In the genomic region with DNA sequence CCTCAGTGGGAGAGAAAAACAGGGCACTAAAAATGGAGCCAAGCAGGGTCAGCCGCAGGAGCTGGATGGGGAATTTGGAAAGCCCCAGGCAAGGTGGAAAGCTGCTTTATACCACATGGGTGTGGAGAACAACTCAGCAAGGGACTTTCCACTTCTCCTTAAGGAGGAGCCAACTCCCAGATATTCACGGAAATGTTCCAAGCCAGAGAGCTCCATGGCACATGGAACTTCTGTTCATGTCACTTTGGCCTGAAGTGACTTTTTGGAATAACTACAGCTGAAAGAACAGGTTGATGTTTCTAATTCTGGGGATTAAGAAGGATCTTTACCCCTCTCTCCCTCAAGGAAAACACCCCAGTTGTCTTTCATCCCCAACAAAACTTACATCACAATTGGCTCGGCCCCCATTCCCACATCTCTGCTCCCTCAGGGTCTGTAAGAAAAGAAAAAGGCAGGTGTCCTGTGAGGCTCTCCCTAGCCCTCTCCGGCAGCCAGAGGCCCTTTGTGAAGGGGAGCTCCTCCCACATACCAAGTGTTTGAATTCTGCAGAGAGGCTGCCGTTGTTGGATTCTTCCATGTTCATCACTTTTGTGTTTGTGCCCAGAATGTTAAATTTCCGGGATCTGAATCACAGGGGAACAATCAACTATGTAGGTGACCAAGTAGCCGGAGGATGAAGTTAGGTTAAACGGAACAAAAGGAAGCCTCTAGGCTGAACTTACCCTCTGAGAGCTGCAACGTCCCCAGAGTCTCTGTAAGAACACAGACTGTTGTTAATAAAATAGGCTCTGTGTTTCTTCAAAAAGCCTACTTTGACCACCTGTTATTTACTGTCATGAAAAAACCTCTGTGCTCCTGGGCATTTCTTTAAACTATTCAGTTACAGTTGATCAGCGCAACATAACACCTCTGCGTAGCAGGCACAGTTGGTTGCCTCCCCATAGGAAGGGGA, we compare ENCODE assay signal across 8 cellular contexts. TPM values are rescaled to one million over a fixed set of nuclear protein-coding genes. Genes with fewer than 3 reads are reported as not detected.
DNase-seq lines count a peak whose midpoint lies in the region; FAIRE-seq and TF ChIP-seq lines count a peak whose summit lies in the region.

No MANE protein-coding gene starts in this region.

- no peaks in the 10 kb centered on the region for H4K20me1 ChIP-seq in hepatocyte (ENCODE audit: insufficient read depth, poor library complexity, severe bottlenecking)

- H3K36me3 ChIP-seq in hepatocyte (replicated peaks; ENCODE audit: insufficient read depth, low read depth) (no peaks in the 10 kb centered on the region), small intestine (ENCODE audit: control insufficient read depth in 2 of 2, insufficient read depth in 2 of 2, low read length in 2 of 2) (peaks cover 19 to 32% of the 10 kb centered on the region in 2 donors), adrenal gland (replicated peaks in 1 of 2) (peaks cover 0 to 100% of the 10 kb centered on the region in 2 donors)

- H3K4me3 ChIP-seq in hepatocyte (no peak overlapping the region), small intestine (ENCODE audit: low read depth in 1 of 2, low read length in 2 of 2) (peak overlapping the region in 1 of 2 donors; percentile 20), adrenal gland (no peak overlapping the region)

- FAIRE-seq in small intestine (lab: Jason Lieb, UNC): no peak

- WGBS in hepatocyte (ENCODE audit: low lambda C conversion rate, missing lambda C conversion rate): 54% methylated on average over 11 of the region's 11 CpGs
- 53 to 69% (median 62%) methylated on average over 11 of the region's 11 CpGs for WGBS in small intestine, 3 donors
- WGBS in adrenal gland, 4 donors: 56 to 64% (median 61%) methylated on average over 10 to 11 of the region's 11 CpGs

- no peaks in the 10 kb centered on the region for H3K9me3 ChIP-seq in hepatocyte (ENCODE audit: low read depth)
- no peaks in the 10 kb centered on the region for H3K9me3 ChIP-seq in small intestine (ENCODE audit: control insufficient read depth, low read depth)
- no peaks in the 10 kb centered on the region for H3K9me3 ChIP-seq in adrenal gland (replicated peaks in 1 of 3)

- no peaks in the 10 kb centered on the region for H3K9me3 Mint-ChIP-seq in activated T-helper 2 cell treated with anti-CD3 and anti-CD28 coated beads, Interferon-gamma antibody, Interleukin-2, Interleukin-4, amounts not matched to agents 10 μg/mL and 5 μg/mL and 100 μg/mL, durations not matched to agents 14 hours and 24 hours and 36 hours

- H3K9me2 ChIP-seq in hepatocyte (replicated peaks; ENCODE audit: insufficient read depth): no peaks in the 10 kb centered on the region

- peaks cover 8% of the 10 kb centered on the region for H3K4me1 Mint-ChIP-seq in activated T-helper 2 cell treated with anti-CD3 and anti-CD28 coated beads, Interferon-gamma antibody, Interleukin-2, Interleukin-4, amounts not matched to agents 10 μg/mL and 5 μg/mL and 100 μg/mL, durations not matched to agents 14 hours and 24 hours and 36 hours (ENCODE audit: low read depth)

- H3K79me2 ChIP-seq in hepatocyte: no peaks in the 10 kb centered on the region

- no peak overlapping the region for H2AFZ ChIP-seq in hepatocyte

- H3K27ac Mint-ChIP-seq in activated T-helper 2 cell treated with anti-CD3 and anti-CD28 coated beads, Interferon-gamma antibody, Interleukin-2, Interleukin-4, amounts not matched to agents 10 μg/mL and 5 μg/mL and 100 μg/mL, durations not matched to agents 14 hours and 24 hours and 36 hours: peak overlapping the region; percentile 12

- no peaks in the 10 kb centered on the region for H3K4me1 ChIP-seq in hepatocyte (ENCODE audit: insufficient read depth)
- H3K4me1 ChIP-seq in small intestine (ENCODE audit: control insufficient read depth in 2 of 2, insufficient read depth in 1 of 2, low read depth in 1 of 2, low read length in 1 of 2): no peaks in the 10 kb centered on the region
- peaks cover 0 to 6% of the 10 kb centered on the region in 2 donors for H3K4me1 ChIP-seq in adrenal gland (replicated peaks in 1 of 2)

- H3K27me3 Mint-ChIP-seq in activated T-helper 2 cell treated with anti-CD3 and anti-CD28 coated beads, Interferon-gamma antibody, Interleukin-2, Interleukin-4, amounts not matched to agents 10 μg/mL and 5 μg/mL and 100 μg/mL, durations not matched to agents 14 hours and 24 hours and 36 hours (ENCODE audit: low read depth): no peaks in the 10 kb centered on the region

- intact Hi-C loops in activated T-helper 2 cell treated with anti-CD3 and anti-CD28 coated beads, Interferon-gamma antibody, Interleukin-2, Interleukin-4, amounts not matched to agents 10 μg/mL and 5 μg/mL and 100 μg/mL, durations not matched to agents 14 hours and 24 hours and 36 hours (cut with micrococcal nuclease): no loop called here
- intact Hi-C loops in adrenal gland (cut with DNase I): loop anchor here in 1 of 2 donors (10.0 kb wide), 1 partner anchor 186 kb away; no protein-coding TSS in a partner anchor

- CTCF ChIA-PET in HEK293T (lab: Yijun Ruan, JAX): interaction anchor here (0.9 to 1.0 kb wide), 2 partner anchors 77 to 107 kb away, joined by 3 to 5 read pairs; no protein-coding TSS in a partner anchor

- TF ChIP-seq CTCF in hepatocyte (IDR thresholded peaks at IDR 0.05; ENCODE audit: poor library complexity): no peak
- no peak for TF ChIP-seq CTCF in adrenal gland (IDR thresholded peaks at IDR 0.05)

- TF ChIP-seq POLR2A in adrenal gland (IDR thresholded peaks at IDR 0.05): no peak

- H3K27ac ChIP-seq in hepatocyte: peak overlapping the region; percentile 36
- H3K27ac ChIP-seq in small intestine (ENCODE audit: low read depth in 1 of 2, low read length in 1 of 2): peak overlapping the region in 1 of 2 donors; percentile 57
- peak overlapping the region in 2 of 5 donors; percentile 7 to 45 for H3K27ac ChIP-seq in adrenal gland

- peaks cover 71% of the 10 kb centered on the region for H3K36me3 Mint-ChIP-seq in activated T-helper 2 cell treated with anti-CD3 and anti-CD28 coated beads, Interferon-gamma antibody, Interleukin-2, Interleukin-4, amounts not matched to agents 10 μg/mL and 5 μg/mL and 100 μg/mL, durations not matched to agents 14 hours and 24 hours and 36 hours (ENCODE audit: low read depth)

- POLR2A ChIA-PET in HEK293T (lab: Yijun Ruan, JAX): no interaction called here

- H3K4me3 Mint-ChIP-seq in activated T-helper 2 cell treated with anti-CD3 and anti-CD28 coated beads, Interferon-gamma antibody, Interleukin-2, Interleukin-4, amounts not matched to agents 10 μg/mL and 5 μg/mL and 100 μg/mL, durations not matched to agents 14 hours and 24 hours and 36 hours (ENCODE audit: low read depth): no peak overlapping the region

- no peak overlapping the region for H3K4me2 ChIP-seq in hepatocyte

- no peaks in the 10 kb centered on the region for H3K27me3 ChIP-seq in hepatocyte
- no peaks in the 10 kb centered on the region for H3K27me3 ChIP-seq in small intestine (ENCODE audit: control insufficient read depth in 2 of 2, insufficient read depth in 2 of 2, low read length in 2 of 2)
- no peaks in the 10 kb centered on the region for H3K27me3 ChIP-seq in adrenal gland

- peak; percentile 49 for DNase-seq in HK-2 (ENCODE audit: unreplicated experiment)
- no peak for DNase-seq in activated T-helper 2 cell treated with anti-CD3 and anti-CD28 coated beads, Interferon-gamma antibody, Interleukin-2, Interleukin-4, amounts not matched to agents 10 μg/mL and 5 μg/mL and 100 μg/mL, durations not matched to agents 14 hours and 24 hours and 36 hours (ENCODE audit: low spot score)
- DNase-seq in hepatocyte (ENCODE audit: low spot score): no peak
- DNase-seq in small intestine: peak; percentile 48
- no peak for DNase-seq in adrenal gland
- DNase-seq in HEK293T (ENCODE audit: extremely low spot score): no peak
- no peak for DNase-seq in stimulated activated CD4-positive, alpha-beta T cell treated with anti-CD3 and anti-CD28 coated beads, Interleukin-4, amount 100 ng/mL, for 1 hour
- DNase-seq in OCI-M2 (lab: John Stamatoyannopoulos, UW; ENCODE audit: unreplicated experiment): no peak

TF ChIP-seq in HEK293T, 16 proteins besides CTCF, POLR2A, EP300 and RAD21:
- no peak for TF ChIP-seq SUZ12 (IDR thresholded peaks at IDR 0.05)

RNA-seq across cellular contexts. Expression of a gene that starts 41.0 kb away (rescaled TPM):
- total RNA-seq in activated T-helper 2 cell treated with anti-CD3 and anti-CD28 coated beads, Interferon-gamma antibody, Interleukin-2, Interleukin-4, amounts not matched to agents 10 μg/mL and 5 μg/mL and 100 μg/mL, durations not matched to agents 14 hours and 24 hours and 36 hours: 288 and 302 TPM in 2 replicates
- total RNA-seq in hepatocyte: 5.5 and 6.5 TPM in 2 replicates
- polyA plus RNA-seq in hepatocyte: 3.5 and 6.1 TPM in 2 replicates
- 10 to 100 TPM in 2 of 3 donors, 1 to 10 TPM in 1; 2.7 to 18.3 (median 11.3) TPM for polyA plus RNA-seq in small intestine
- 100 to 1,000 TPM in 4 of 8 donors, 10 to 100 TPM in 4; 39.9 to 169 (median 102) TPM for total RNA-seq in adrenal gland
- 10 to 100 TPM; 22.6 to 51.4 (median 39.2) TPM for polyA plus RNA-seq in adrenal gland

RNA-seq across cellular contexts. Expression of a gene that starts 53.1 kb away (rescaled TPM):
- 162 and 164 TPM in 2 replicates for total RNA-seq in activated T-helper 2 cell treated with anti-CD3 and anti-CD28 coated beads, Interferon-gamma antibody, Interleukin-2, Interleukin-4, amounts not matched to agents 10 μg/mL and 5 μg/mL and 100 μg/mL, durations not matched to agents 14 hours and 24 hours and 36 hours
- total RNA-seq in hepatocyte: 26.0 and 27.9 TPM in 2 replicates
- polyA plus RNA-seq in hepatocyte: 18.7 and 25.7 TPM in 2 replicates
- polyA plus RNA-seq in small intestine: 10 to 100 TPM; 13.4 to 22.0 (median 18.1) TPM
- 100 to 1,000 TPM in 6 of 8 donors, 10 to 100 TPM in 2; 79.0 to 128 (median 114) TPM for total RNA-seq in adrenal gland
- polyA plus RNA-seq in adrenal gland: 10 to 100 TPM; 44.7 to 70.6 (median 58.1) TPM

RNA-seq across cellular contexts. Expression of a gene that starts 58.9 kb away (rescaled TPM):
- total RNA-seq in activated T-helper 2 cell treated with anti-CD3 and anti-CD28 coated beads, Interferon-gamma antibody, Interleukin-2, Interleukin-4, amounts not matched to agents 10 μg/mL and 5 μg/mL and 100 μg/mL, durations not matched to agents 14 hours and 24 hours and 36 hours: 250 and 262 TPM in 2 replicates
- total RNA-seq in hepatocyte: 154 and 163 TPM in 2 replicates
- polyA plus RNA-seq in hepatocyte: 152 and 157 TPM in 2 replicates
- 10 to 100 TPM; 49.0 to 76.5 (median 55.7) TPM for polyA plus RNA-seq in small intestine
- total RNA-seq in adrenal gland: 100 to 1,000 TPM; 132 to 282 (median 196) TPM
- polyA plus RNA-seq in adrenal gland: 100 to 1,000 TPM in 1 of 3 donors, 10 to 100 TPM in 2; 49.0 to 132 (median 49.3) TPM

Comparison
In these comparisons a context has a peak if more than half of its experiments do, and no peak if none do; other contexts are left out.
1. DNase-seq: peak in HK-2 (single experiment) and small intestine (single experiment); none in activated T-helper 2 cell treated with anti-CD3 and anti-CD28 coated beads, Interferon-gamma antibody, Interleukin-2, Interleukin-4, amounts not matched to agents 10 μg/mL and 5 μg/mL and 100 μg/mL, durations not matched to agents 14 hours and 24 hours and 36 hours (single experiment), hepatocyte (single experiment), adrenal gland (0 of 7), HEK293T (single experiment), stimulated activated CD4-positive, alpha-beta T cell treated with anti-CD3 and anti-CD28 coated beads, Interleukin-4, amount 100 ng/mL, for 1 hour (single experiment) and OCI-M2 (single experiment).